Comparison of ENCODE assay signal across 1 cellular context in the genomic region with DNA sequence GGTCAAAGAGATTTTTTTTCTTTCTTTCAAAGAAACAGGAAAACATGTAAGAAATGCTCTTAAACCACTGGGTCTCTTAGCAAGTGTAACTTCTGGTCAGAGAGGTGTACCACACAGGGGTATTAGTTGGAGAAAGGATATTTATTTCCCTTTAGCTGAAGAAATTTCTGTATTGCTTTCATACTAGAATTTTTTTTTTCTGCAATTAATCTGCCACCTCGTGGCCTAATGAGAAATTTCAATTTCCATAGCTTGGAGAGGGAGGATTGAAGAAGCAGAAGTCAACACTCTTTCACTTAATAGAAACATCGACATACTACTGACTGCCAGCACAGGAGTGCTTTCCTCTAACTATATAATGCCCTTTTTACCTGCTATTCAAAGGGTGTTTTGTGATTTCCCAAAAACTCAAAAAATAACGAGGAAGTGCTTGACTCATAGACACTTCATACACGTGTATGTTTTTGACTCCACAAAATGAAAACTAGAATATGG.
TF ChIP-seq lines count a peak whose summit lies in the region.

No MANE protein-coding gene starts in this region.

TF ChIP-seq in K562, 482 proteins besides CTCF, POLR2A, EP300 and RAD21 (continued from another document and continues in another):
- TF ChIP-seq, protein P1, sequence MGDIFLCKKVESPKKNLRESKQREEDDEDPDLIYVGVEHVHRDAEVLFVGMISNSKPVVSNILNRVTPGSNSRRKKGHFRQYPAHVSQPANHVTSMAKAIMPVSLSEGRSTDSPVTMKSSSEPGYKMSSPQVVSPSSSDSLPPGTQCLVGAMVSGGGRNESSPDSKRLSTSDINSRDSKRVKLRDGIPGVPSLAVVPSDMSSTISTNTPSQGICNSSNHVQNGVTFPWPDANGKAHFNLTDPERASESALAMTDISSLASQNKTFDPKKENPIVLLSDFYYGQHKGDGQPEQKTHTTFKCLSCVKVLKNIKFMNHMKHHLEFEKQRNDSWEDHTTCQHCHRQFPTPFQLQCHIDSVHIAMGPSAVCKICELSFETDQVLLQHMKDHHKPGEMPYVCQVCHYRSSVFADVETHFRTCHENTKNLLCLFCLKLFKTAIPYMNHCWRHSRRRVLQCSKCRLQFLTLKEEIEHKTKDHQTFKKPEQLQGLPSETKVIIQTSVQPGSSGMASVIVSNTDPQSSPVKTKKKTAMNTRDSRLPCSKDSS (IDR thresholded peaks at IDR 0.05; ENCODE audit: low read depth, partially characterized antibody) = no peak
- TF ChIP-seq PPARD (CRISPR knock-in tag; IDR thresholded peaks at IDR 0.05) (peak; percentile 50; the same call in 1 of the 2 replicates), RFX1 (IDR thresholded peaks at IDR 0.05) (0 out of 2 replicates have a peak, but pooled peaks have one; percentile 3), ARID2 (IDR thresholded peaks at IDR 0.05) (0 out of 2 replicates have a peak, but pooled peaks have one; percentile 75), NR2C1 (IDR thresholded peaks at IDR 0.05) (no peak), NR2C1 (tag; IDR thresholded peaks at IDR 0.05) (no peak), RBBP5 (IDR thresholded peaks at IDR 0.05; ENCODE audit: borderline replicate concordance, insufficient read depth, low read length, poor library complexity, severe bottlenecking) (no peak), SRSF7 (optimal IDR thresholded peaks at IDR 0.05; ENCODE audit: low read depth, low read length) (no peak), NFXL1 (CRISPR knock-in tag; IDR thresholded peaks at IDR 0.05) (no peak), MAZ (CRISPR knock-in tag; conservative IDR thresholded peaks at IDR 0.05 in 1 of 2, IDR thresholded peaks at IDR 0.05 in 1 of 2) (peak; percentile 14 to 56; a peak in 2 of 4 replicates), SMC3 (conservative IDR thresholded peaks at IDR 0.05; ENCODE audit: insufficient read depth, low read depth, low read length) (peak; percentile 86), BHLHE40 (IDR thresholded peaks at IDR 0.05; ENCODE audit: low read length) (no peak), HNRNPLL (IDR thresholded peaks at IDR 0.05; ENCODE audit: low read depth, low read length, poor library complexity, severe bottlenecking) (no peak), TAF1 (IDR thresholded peaks at IDR 0.05; ENCODE audit: control insufficient read depth, extremely low read depth, insufficient read depth, low read length, severe bottlenecking) (no peak), MEF2D (tag; conservative IDR thresholded peaks at IDR 0.05; ENCODE audit: low read depth) (no peak), UBTF (IDR thresholded peaks at IDR 0.05; ENCODE audit: borderline replicate concordance in 1 of 2, low read depth in 2 of 2, low read length in 2 of 2) (no peak), ZKSCAN8 (CRISPR knock-in tag; IDR thresholded peaks at IDR 0.05) (0 out of 2 replicates have a peak, but pooled peaks have one; percentile 21), POLR2H (tag; IDR thresholded peaks at IDR 0.05; ENCODE audit: low read depth) (no peak), KDM2B (CRISPR knock-in tag; IDR thresholded peaks at IDR 0.05) (no peak), ZNF551 (CRISPR knock-in tag; IDR thresholded peaks at IDR 0.05) (no peak), ZNF224 (CRISPR knock-in tag; IDR thresholded peaks at IDR 0.05) (no peak), U2AF2 (optimal IDR thresholded peaks at IDR 0.05; ENCODE audit: low read depth, low read length) (no peak), ILK (tag; IDR thresholded peaks at IDR 0.05; ENCODE audit: borderline replicate concordance, low read depth) (no peak), RBM25 (IDR thresholded peaks at IDR 0.05; ENCODE audit: low read depth, low read length, severe bottlenecking) (no peak), HNRNPH1 (optimal IDR thresholded peaks at IDR 0.05; ENCODE audit: low read depth, low read length) (no peak), CHD1 (IDR thresholded peaks at IDR 0.05; ENCODE audit: low read length) (no peak), ZNF639 (CRISPR knock-in tag; conservative IDR thresholded peaks at IDR 0.05 in 1 of 2, IDR thresholded peaks at IDR 0.05 in 1 of 2) (no peak), ZNF584 (CRISPR knock-in tag; IDR thresholded peaks at IDR 0.05; ENCODE audit: low read depth) (peak; percentile 59; the same call in 1 of the 2 replicates), BRD4 (IDR thresholded peaks at IDR 0.05) (no peak), TRIM28 (IDR thresholded peaks at IDR 0.05) (peak; percentile 23; the same call in 1 of the 2 replicates), ZBTB8A (IDR thresholded peaks at IDR 0.05; ENCODE audit: partially characterized antibody) (no peak), BMI1 (IDR thresholded peaks at IDR 0.05; ENCODE audit: low read length) (no peak), ZNF175 (CRISPR knock-in tag; IDR thresholded peaks at IDR 0.05; ENCODE audit: low read depth) (no peak), MEIS2 (IDR thresholded peaks at IDR 0.05; ENCODE audit: partially characterized antibody) (no peak), MYBL2 (IDR thresholded peaks at IDR 0.05; ENCODE audit: low read depth) (no peak), MYBL2 (CRISPR knock-in tag; IDR thresholded peaks at IDR 0.05; ENCODE audit: borderline replicate concordance) (no peak), SMAD1 (IDR thresholded peaks at IDR 0.05; ENCODE audit: low read depth, low read length, partially characterized antibody) (no peak), ZBTB7A (IDR thresholded peaks at IDR 0.05; ENCODE audit: borderline replicate concordance, control insufficient read depth, low read depth, low read length) (no peak), BRD9 (IDR thresholded peaks at IDR 0.05; ENCODE audit: low read depth, partially characterized antibody) (peak; percentile 34), NKRF (IDR thresholded peaks at IDR 0.05; ENCODE audit: borderline replicate concordance) (no peak), KLF6 (CRISPR knock-in tag; IDR thresholded peaks at IDR 0.05; ENCODE audit: borderline replicate concordance) (0 out of 2 replicates have a peak, but pooled peaks have one; percentile 20), HIVEP1 (CRISPR knock-in tag; IDR thresholded peaks at IDR 0.05) (no peak), NCOA2 (IDR thresholded peaks at IDR 0.05; ENCODE audit: partially characterized antibody in 2 of 2) (no peak), TEAD4 (IDR thresholded peaks at IDR 0.05; ENCODE audit: low read length) (peak; percentile 16; the same call in 1 of the 2 replicates), TEAD4 (CRISPR knock-in tag; IDR thresholded peaks at IDR 0.05; ENCODE audit: borderline replicate concordance) (no peak), CBFB (CRISPR knock-in tag; IDR thresholded peaks at IDR 0.05) (no peak), STAG1 (CRISPR knock-in tag; IDR thresholded peaks at IDR 0.05; ENCODE audit: borderline replicate concordance) (no peak), SP2 (IDR thresholded peaks at IDR 0.05; ENCODE audit: extremely low read depth, low read depth, low read length, poor library complexity, severe bottlenecking) (no peak), SETDB1 (IDR thresholded peaks at IDR 0.05; ENCODE audit: low read length) (no peak), ELF1 (tag; IDR thresholded peaks at IDR 0.05) (no peak), ESRRA (IDR thresholded peaks at IDR 0.05; ENCODE audit: borderline replicate concordance, low read depth) (0 out of 2 replicates have a peak, but pooled peaks have one; percentile 7), ZNF274 (IDR thresholded peaks at IDR 0.05; ENCODE audit: borderline replicate concordance, low read depth, low read length) (no peak), ZNF785 (CRISPR knock-in tag; IDR thresholded peaks at IDR 0.05) (no peak), CC2D1A (IDR thresholded peaks at IDR 0.05) (peak; percentile 59; the same call in 1 of the 2 replicates), ZNF354B (CRISPR knock-in tag; IDR thresholded peaks at IDR 0.05) (0 out of 2 replicates have a peak, but pooled peaks have one; percentile 36), PRPF4 (IDR thresholded peaks at IDR 0.05; ENCODE audit: insufficient read depth, low read depth, low read length, poor library complexity, severe bottlenecking) (no peak), ZNF644 (tag; IDR thresholded peaks at IDR 0.05; ENCODE audit: low read depth) (0 out of 2 replicates have a peak, but pooled peaks have one; percentile 49), DEAF1 (CRISPR knock-in tag; IDR thresholded peaks at IDR 0.05) (peak; percentile 96), SAFB2 (IDR thresholded peaks at IDR 0.05; ENCODE audit: borderline replicate concordance, low read depth, low read length, severe bottlenecking) (no peak), ZNF445 (CRISPR knock-in tag; IDR thresholded peaks at IDR 0.05; ENCODE audit: low read depth) (no peak), FOXA3 (CRISPR knock-in tag; conservative IDR thresholded peaks at IDR 0.05 in 1 of 2, IDR thresholded peaks at IDR 0.05 in 1 of 2) (peak in 1 of 2 experiments; percentile 19; a peak in 1 of 4 replicates)
- TF ChIP-seq, protein P2, sequence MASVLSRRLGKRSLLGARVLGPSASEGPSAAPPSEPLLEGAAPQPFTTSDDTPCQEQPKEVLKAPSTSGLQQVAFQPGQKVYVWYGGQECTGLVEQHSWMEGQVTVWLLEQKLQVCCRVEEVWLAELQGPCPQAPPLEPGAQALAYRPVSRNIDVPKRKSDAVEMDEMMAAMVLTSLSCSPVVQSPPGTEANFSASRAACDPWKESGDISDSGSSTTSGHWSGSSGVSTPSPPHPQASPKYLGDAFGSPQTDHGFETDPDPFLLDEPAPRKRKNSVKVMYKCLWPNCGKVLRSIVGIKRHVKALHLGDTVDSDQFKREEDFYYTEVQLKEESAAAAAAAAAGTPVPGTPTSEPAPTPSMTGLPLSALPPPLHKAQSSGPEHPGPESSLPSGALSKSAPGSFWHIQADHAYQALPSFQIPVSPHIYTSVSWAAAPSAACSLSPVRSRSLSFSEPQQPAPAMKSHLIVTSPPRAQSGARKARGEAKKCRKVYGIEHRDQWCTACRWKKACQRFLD (CRISPR knock-in tag; IDR thresholded peaks at IDR 0.05) = 0 out of 2 replicates have a peak, but pooled peaks have one; percentile 39
- TF ChIP-seq, protein P3, sequence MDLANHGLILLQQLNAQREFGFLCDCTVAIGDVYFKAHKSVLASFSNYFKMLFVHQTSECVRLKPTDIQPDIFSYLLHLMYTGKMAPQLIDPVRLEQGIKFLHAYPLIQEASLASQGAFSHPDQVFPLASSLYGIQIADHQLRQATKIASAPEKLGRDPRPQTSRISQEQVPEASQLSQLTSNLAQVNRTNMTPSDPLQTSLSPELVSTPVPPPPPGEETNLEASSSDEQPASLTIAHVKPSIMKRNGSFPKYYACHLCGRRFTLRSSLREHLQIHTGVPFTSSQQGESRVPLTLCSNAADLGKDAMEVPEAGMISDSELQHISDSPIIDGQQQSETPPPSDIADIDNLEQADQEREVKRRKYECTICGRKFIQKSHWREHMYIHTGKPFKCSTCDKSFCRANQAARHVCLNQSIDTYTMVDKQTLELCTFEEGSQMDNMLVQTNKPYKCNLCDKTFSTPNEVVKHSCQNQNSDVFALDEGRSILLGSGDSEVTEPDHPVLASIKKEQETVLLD (IDR thresholded peaks at IDR 0.05) = no peak
